9 cellular contexts compared by ENCODE assay signal in the genomic region with DNA sequence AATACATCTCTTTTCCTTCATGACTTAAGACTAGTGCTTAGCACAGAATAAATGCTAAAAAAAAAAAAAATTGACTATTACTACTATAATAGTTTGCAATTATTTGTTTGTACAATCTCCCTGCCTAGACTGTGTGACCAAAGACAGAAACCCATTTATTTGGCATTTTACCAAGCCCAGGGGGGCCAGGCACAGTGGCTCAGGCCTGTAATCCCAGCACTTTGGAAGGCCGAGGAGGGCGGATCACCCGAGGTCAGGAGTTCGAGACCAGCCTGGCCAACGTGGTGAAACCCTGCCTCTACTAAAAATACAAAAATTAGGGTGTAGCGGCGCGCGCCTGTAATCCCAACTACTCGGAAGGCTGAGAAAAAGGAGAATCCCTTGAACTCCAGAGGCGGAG. TPM values are rescaled to one million over a fixed set of nuclear protein-coding genes. Genes with fewer than 3 reads are reported as not detected.
DNase-seq lines count a peak whose midpoint lies in the region; ATAC-seq lines count a peak whose summit lies in the region.
"Had no signal": no experiment of that assay in that cellular context is flagged by ENCODE, and none has a peak within 500 bp of the region (broad histone marks: within the 10 kb centered on the region; RNA-seq: fewer than 3 reads in every experiment).

No MANE protein-coding gene starts in this region.

- POLR2A ChIA-PET in activated CD4-positive, alpha-beta memory T cell treated with anti-CD3 and anti-CD28 coated beads for 36 hours (lab: Charles Lee) = interaction anchor here (0.7 to 3.2 kb wide), 2 partner anchors 17 to 1979 kb away, joined by 3 to 43 read pairs; partner anchors contain the start of gene CHAC2

- H3K4me3 Mint-ChIP-seq in T-helper 2 cell treated with Interferon-gamma antibody and Interleukin-4, amounts not matched to agents 5 μg/mL and 100 μg/mL, for 36 hours = peak overlapping the region; percentile 96
- peak overlapping the region; percentile 98 for H3K4me3 Mint-ChIP-seq in activated CD4-positive, alpha-beta memory T cell treated with anti-CD3 and anti-CD28 coated beads for 36 hours

- no peaks in the 10 kb centered on the region for H3K9me3 Mint-ChIP-seq in T-helper 2 cell treated with Interferon-gamma antibody and Interleukin-4, amounts not matched to agents 5 μg/mL and 100 μg/mL, for 36 hours
- H3K9me3 Mint-ChIP-seq in activated CD4-positive, alpha-beta memory T cell treated with anti-CD3 and anti-CD28 coated beads for 36 hours = no peaks in the 10 kb centered on the region

- H3K9me3 ChIP-seq in iPS-15b (ENCODE audit: control insufficient read depth, insufficient read depth, low read length) (no peaks in the 10 kb centered on the region), stomach smooth muscle (ENCODE audit: control insufficient read depth in 2 of 2, low read length in 2 of 2) (no peaks in the 10 kb centered on the region)

- H3K9ac ChIP-seq in iPS-15b (ENCODE audit: low read depth, low read length) (peak overlapping the region; percentile 99), stomach smooth muscle (ENCODE audit: low read length in 2 of 2) (peak overlapping the region in 1 of 2 donors; percentile 6)

- intact Hi-C loops in activated CD4-positive, alpha-beta memory T cell treated with anti-CD3 and anti-CD28 coated beads for 36 hours (cut with micrococcal nuclease) = loop anchor here (5.0 to 10.0 kb wide), 2 partner anchors 257 to 789 kb away; no protein-coding TSS in a partner anchor

- H3K36me3 Mint-ChIP-seq in T-helper 2 cell treated with Interferon-gamma antibody and Interleukin-4, amounts not matched to agents 5 μg/mL and 100 μg/mL, for 36 hours (ENCODE audit: low read depth) = peaks cover 16% of the 10 kb centered on the region
- peaks cover 7% of the 10 kb centered on the region for H3K36me3 Mint-ChIP-seq in activated CD4-positive, alpha-beta memory T cell treated with anti-CD3 and anti-CD28 coated beads for 36 hours

- peaks cover 27% of the 10 kb centered on the region for H3K4me1 Mint-ChIP-seq in T-helper 2 cell treated with Interferon-gamma antibody and Interleukin-4, amounts not matched to agents 5 μg/mL and 100 μg/mL, for 36 hours (ENCODE audit: low read depth)
- peaks cover 39% of the 10 kb centered on the region for H3K4me1 Mint-ChIP-seq in activated CD4-positive, alpha-beta memory T cell treated with anti-CD3 and anti-CD28 coated beads for 36 hours (ENCODE audit: low read depth)

- peaks cover 13% of the 10 kb centered on the region for H3K4me1 ChIP-seq in iPS-15b (ENCODE audit: control insufficient read depth, insufficient read depth, low read length)
- peaks cover 25% of the 10 kb centered on the region for H3K4me1 ChIP-seq in stomach smooth muscle (ENCODE audit: control insufficient read depth, insufficient read depth, low read length)

- CTCF ChIA-PET in activated CD4-positive, alpha-beta memory T cell treated with anti-CD3 and anti-CD28 coated beads for 36 hours (lab: Charles Lee) = interaction anchor here (1.1 to 1.4 kb wide), 3 partner anchors 15 to 40 kb away, joined by 3 to 7 read pairs (median 4); partner anchors contain the start of gene CHAC2

- H3K27me3 Mint-ChIP-seq in T-helper 2 cell treated with Interferon-gamma antibody and Interleukin-4, amounts not matched to agents 5 μg/mL and 100 μg/mL, for 36 hours (ENCODE audit: low read depth) = no peaks in the 10 kb centered on the region
- H3K27me3 Mint-ChIP-seq in activated CD4-positive, alpha-beta memory T cell treated with anti-CD3 and anti-CD28 coated beads for 36 hours = no peaks in the 10 kb centered on the region

- H3K27me3 ChIP-seq in iPS-15b (ENCODE audit: control insufficient read depth, insufficient read depth, low read length) = no peaks in the 10 kb centered on the region
- no peaks in the 10 kb centered on the region for H3K27me3 ChIP-seq in stomach smooth muscle (ENCODE audit: control insufficient read depth in 1 of 2, insufficient read depth in 2 of 2, low read length in 2 of 2)

- DNase-seq in T-helper 2 cell treated with Interferon-gamma antibody and Interleukin-4, amounts not matched to agents 5 μg/mL and 100 μg/mL, for 36 hours (ENCODE audit: low spot score) = no peak
- DNase-seq in T-helper 2 cell (no peak), SW 1271 (lab: John Stamatoyannopoulos, UW) (no peak)
- no peak for DNase-seq in activated CD4-positive, alpha-beta memory T cell treated with anti-CD3 and anti-CD28 coated beads for 36 hours
- DNase-seq: AML-193 had no signal

- H3K36me3 ChIP-seq in iPS-15b (ENCODE audit: control insufficient read depth, insufficient read depth, low read length) (no peaks in the 10 kb centered on the region), stomach smooth muscle (ENCODE audit: control insufficient read depth in 2 of 2, insufficient read depth in 2 of 2, low read length in 2 of 2) (peaks cover 0 to 1% of the 10 kb centered on the region in 2 donors)

- H3K27ac Mint-ChIP-seq in T-helper 2 cell treated with Interferon-gamma antibody and Interleukin-4, amounts not matched to agents 5 μg/mL and 100 μg/mL, for 36 hours = peak overlapping the region; percentile 96
- H3K27ac Mint-ChIP-seq in activated CD4-positive, alpha-beta memory T cell treated with anti-CD3 and anti-CD28 coated beads for 36 hours = no peak overlapping the region

- peak overlapping the region; percentile 100 for H3K4me3 ChIP-seq in iPS-15b (ENCODE audit: low read depth, low read length)
- peak overlapping the region; percentile 99 for H3K4me3 ChIP-seq in stomach smooth muscle (ENCODE audit: low read length in 2 of 2)

- ATAC-seq in HG03342 (IDR thresholded peaks at IDR 0.05; ENCODE audit: unreplicated experiment) (no peak), HG03045 (IDR thresholded peaks at IDR 0.05; ENCODE audit: unreplicated experiment) (no peak)

- H3K27ac ChIP-seq in stomach smooth muscle (ENCODE audit: low read length) = no peak overlapping the region

RNA-seq across cellular contexts. Expression of gene ASB3, which starts 1.4 kb away (rescaled TPM):
- 10 to 100 TPM; 21.1 to 21.9 TPM for total RNA-seq in activated CD4-positive, alpha-beta memory T cell treated with anti-CD3 and anti-CD28 coated beads for 36 hours

RNA-seq across cellular contexts. Expression of gene ERLEC1, which starts 1.5 kb away (rescaled TPM):
- total RNA-seq in activated CD4-positive, alpha-beta memory T cell treated with anti-CD3 and anti-CD28 coated beads for 36 hours = 10 to 100 TPM; 26.7 to 27.0 TPM

RNA-seq across cellular contexts. Expression of gene CHAC2, which starts 17.8 kb away (rescaled TPM):
- total RNA-seq in activated CD4-positive, alpha-beta memory T cell treated with anti-CD3 and anti-CD28 coated beads for 36 hours = 10 to 100 TPM; 13.2 to 15.0 TPM
